ENCODE assay signal across 12 cellular contexts in the genomic region with DNA sequence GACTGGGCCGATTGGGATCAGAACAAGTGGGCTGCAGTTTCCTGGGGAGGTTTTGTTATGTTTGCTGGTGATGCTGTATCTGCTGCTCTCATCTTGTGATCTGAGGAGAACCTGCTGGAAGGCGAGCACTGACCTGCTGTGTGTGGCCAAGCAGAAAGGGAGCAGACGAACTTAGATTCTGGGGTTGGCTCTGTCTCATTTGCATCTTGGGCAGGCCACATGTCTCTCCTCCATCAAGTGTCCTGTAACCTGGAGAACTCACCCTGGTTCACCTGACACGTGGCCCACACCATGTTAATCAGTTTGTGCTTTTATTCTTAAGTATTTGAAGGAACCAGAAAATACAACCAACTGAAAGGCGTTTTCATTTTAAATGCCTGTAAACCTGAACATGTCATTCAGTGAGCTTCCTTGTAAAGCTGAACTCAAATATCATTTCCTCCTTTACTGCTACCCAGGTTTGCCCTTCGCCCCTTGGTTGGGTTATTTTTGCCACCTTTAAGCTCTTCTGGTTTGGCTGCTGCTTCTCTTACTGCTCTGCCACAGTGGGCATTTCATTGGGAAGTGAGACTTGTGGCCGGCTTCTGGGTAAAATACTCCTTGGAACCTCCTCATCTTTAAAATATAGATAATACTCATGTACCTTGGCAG. TPM values are rescaled to one million over a fixed set of nuclear protein-coding genes. Genes with fewer than 3 reads are reported as not detected.
A peak's percentile ranks its signal among the peaks of the same experiment; 100 is the strongest.
DNase-seq lines count a peak whose midpoint lies in the region; ATAC-seq and TF ChIP-seq lines count a peak whose summit lies in the region.
"Had no signal": no experiment of that assay in that cellular context is flagged by ENCODE, and none has a peak within 500 bp of the region (broad histone marks: within the 10 kb centered on the region; RNA-seq: fewer than 3 reads in every experiment).

No MANE protein-coding gene starts in this region.

- no peaks in the 10 kb centered on the region for H3K9me3 ChIP-seq in mucosa of descending colon

- TF ChIP-seq CTCF in mucosa of descending colon (IDR thresholded peaks at IDR 0.05), result no peak
- TF ChIP-seq CTCF in natural killer cell (IDR thresholded peaks at IDR 0.05), result no peak

- peaks cover 33 to 55% of the 10 kb centered on the region in 2 donors for H3K4me1 Mint-ChIP-seq in natural killer cell
- H3K4me1 Mint-ChIP-seq in activated T-helper 1 cell treated with anti-CD3 and anti-CD28 coated beads, Interleukin-12 subunit alpha, Interleukin-12 subunit beta, Interleukin-2, Interleukin-4 antibody, amounts not matched to agents 30 ng/mL and 10 ng/mL and 1 ng/mL, durations not matched to agents 14 hours and 24 hours and 36 hours (ENCODE audit: low read depth), result no peaks in the 10 kb centered on the region

- peak in 1 of 3 donors; percentile 65 for DNase-seq in mucosa of descending colon
- DNase-seq in natural killer cell, result no peak
- DNase-seq in SKM-1 treated with dmso at 0.1 percent for 144 hours (lab: John Stamatoyannopoulos, UW; ENCODE audit: unreplicated experiment), result no peak
- no peak for DNase-seq in posterior vena cava (ENCODE audit: low spot score)
- DNase-seq in activated T-helper 1 cell treated with anti-CD3 and anti-CD28 coated beads, Interleukin-12 subunit alpha, Interleukin-12 subunit beta, Interleukin-2, Interleukin-4 antibody, amounts not matched to agents 30 ng/mL and 10 ng/mL and 1 ng/mL, durations not matched to agents 14 hours and 24 hours and 36 hours (ENCODE audit: low spot score), result no peak
- DNase-seq: activated effector memory CD4-positive, alpha-beta T cell treated with anti-CD3 and anti-CD28 coated beads, Interleukin-2, amount 50 U/mL, for 16 hours; DMS153; NCI-H187 treated with DMSO at 0.1 percent for 48 hours had no signal

- H3K27ac Mint-ChIP-seq in natural killer cell, result peak overlapping the region in 1 of 2 donors; percentile 56
- no peak overlapping the region for H3K27ac Mint-ChIP-seq in activated T-helper 1 cell treated with anti-CD3 and anti-CD28 coated beads, Interleukin-12 subunit alpha, Interleukin-12 subunit beta, Interleukin-2, Interleukin-4 antibody, amounts not matched to agents 30 ng/mL and 10 ng/mL and 1 ng/mL, durations not matched to agents 14 hours and 24 hours and 36 hours
- H3K27ac Mint-ChIP-seq: T-helper 1 cell treated with Interleukin-12 subunit alpha and Interleukin-12 subunit beta and Interleukin-4 antibody, amounts not matched to agents 30 μg/mL and 1 μg/mL, for 36 hours had no signal

- H3K4me3 Mint-ChIP-seq in natural killer cell, result no peak overlapping the region
- no peak overlapping the region for H3K4me3 Mint-ChIP-seq in activated T-helper 1 cell treated with anti-CD3 and anti-CD28 coated beads, Interleukin-12 subunit alpha, Interleukin-12 subunit beta, Interleukin-2, Interleukin-4 antibody, amounts not matched to agents 30 ng/mL and 10 ng/mL and 1 ng/mL, durations not matched to agents 14 hours and 24 hours and 36 hours
- H3K4me3 Mint-ChIP-seq: T-helper 1 cell treated with Interleukin-12 subunit alpha and Interleukin-12 subunit beta and Interleukin-4 antibody, amounts not matched to agents 30 μg/mL and 1 μg/mL, for 36 hours had no signal

- intact Hi-C loops in mucosa of descending colon (cut with DNase I, micrococcal nuclease) (no loop called here), natural killer cell (cut with micrococcal nuclease) (no loop called here), posterior vena cava (cut with DNase I) (no loop called here)
- intact Hi-C loops in activated T-helper 1 cell treated with anti-CD3 and anti-CD28 coated beads, Interleukin-12 subunit alpha, Interleukin-12 subunit beta, Interleukin-2, Interleukin-4 antibody, amounts not matched to agents 30 ng/mL and 10 ng/mL and 1 ng/mL, durations not matched to agents 14 hours and 24 hours and 36 hours (cut with micrococcal nuclease), result no loop called here

- H3K4me1 ChIP-seq in mucosa of descending colon (ENCODE audit: low read depth), result peaks cover 42% of the 10 kb centered on the region

- no peaks in the 10 kb centered on the region for H3K9me3 Mint-ChIP-seq in natural killer cell
- H3K9me3 Mint-ChIP-seq in activated T-helper 1 cell treated with anti-CD3 and anti-CD28 coated beads, Interleukin-12 subunit alpha, Interleukin-12 subunit beta, Interleukin-2, Interleukin-4 antibody, amounts not matched to agents 30 ng/mL and 10 ng/mL and 1 ng/mL, durations not matched to agents 14 hours and 24 hours and 36 hours, result no peaks in the 10 kb centered on the region
- H3K9me3 Mint-ChIP-seq: T-helper 1 cell treated with Interleukin-12 subunit alpha and Interleukin-12 subunit beta and Interleukin-4 antibody, amounts not matched to agents 30 μg/mL and 1 μg/mL, for 36 hours had no signal

- peak; percentile 90 for ATAC-seq in GM18511 (IDR thresholded peaks at IDR 0.05; ENCODE audit: unreplicated experiment)
- ATAC-seq in GM21717 (IDR thresholded peaks at IDR 0.05; ENCODE audit: unreplicated experiment), result peak; percentile 57
- ATAC-seq in HG03565 (IDR thresholded peaks at IDR 0.05; ENCODE audit: unreplicated experiment), result peak; percentile 65
- ATAC-seq in mucosa of descending colon, result peak; percentile 78
- ATAC-seq in natural killer cell, result no peak

- H3K36me3 ChIP-seq in mucosa of descending colon (ENCODE audit: low read depth), result no peaks in the 10 kb centered on the region

- no peaks in the 10 kb centered on the region for H3K27me3 Mint-ChIP-seq in natural killer cell (ENCODE audit: low read depth in 2 of 2)
- peaks cover 2% of the 10 kb centered on the region for H3K27me3 Mint-ChIP-seq in activated T-helper 1 cell treated with anti-CD3 and anti-CD28 coated beads, Interleukin-12 subunit alpha, Interleukin-12 subunit beta, Interleukin-2, Interleukin-4 antibody, amounts not matched to agents 30 ng/mL and 10 ng/mL and 1 ng/mL, durations not matched to agents 14 hours and 24 hours and 36 hours (ENCODE audit: insufficient read depth)

- no peaks in the 10 kb centered on the region for H3K36me3 Mint-ChIP-seq in natural killer cell
- peaks cover 6% of the 10 kb centered on the region for H3K36me3 Mint-ChIP-seq in activated T-helper 1 cell treated with anti-CD3 and anti-CD28 coated beads, Interleukin-12 subunit alpha, Interleukin-12 subunit beta, Interleukin-2, Interleukin-4 antibody, amounts not matched to agents 30 ng/mL and 10 ng/mL and 1 ng/mL, durations not matched to agents 14 hours and 24 hours and 36 hours (ENCODE audit: low read depth)

- no peak overlapping the region for H3K4me3 ChIP-seq in mucosa of descending colon

RNA-seq across cellular contexts. Expression of a gene that starts 33.5 kb away (rescaled TPM):
- total RNA-seq in mucosa of descending colon (100 to 1,000 TPM in 1 of 3 donors, 10 to 100 TPM in 2; 61.8 to 104 (median 83.4) TPM), natural killer cell (10 to 100 TPM; 30.7 to 31.8 (median 31.8) TPM), posterior vena cava (10 to 100 TPM; 29.4 to 39.2 TPM)
- 32.6 and 33.8 TPM in 2 replicates for total RNA-seq in activated T-helper 1 cell treated with anti-CD3 and anti-CD28 coated beads, Interleukin-12 subunit alpha, Interleukin-12 subunit beta, Interleukin-2, Interleukin-4 antibody, amounts not matched to agents 30 ng/mL and 10 ng/mL and 1 ng/mL, durations not matched to agents 14 hours and 24 hours and 36 hours

Comparison
In these comparisons a context has a peak if more than half of its experiments do, and no peak if none do; other contexts are left out.
1. ATAC-seq: peak in GM18511 (single experiment), GM21717 (single experiment), HG03565 (single experiment) and mucosa of descending colon (single experiment); none in natural killer cell (0 of 3).